14 cellular contexts compared by ENCODE assay signal in genomic region chr1:29425656-29426055, GRCh38.
DNase-seq lines count a peak whose midpoint lies in the region; ATAC-seq and TF ChIP-seq lines count a peak whose summit lies in the region.
"Had no signal": no experiment of that assay in that cellular context is flagged by ENCODE, and none has a peak within 500 bp of the region (broad histone marks: within the 10 kb centered on the region; RNA-seq: fewer than 3 reads in every experiment).

No MANE protein-coding gene starts in this region.

- WGBS in mesendoderm (ENCODE audit: extremely low coverage, insufficient coverage, low lambda C conversion rate): no CpG with 5 or more reads among the region's 2 CpGs

- H3K4ac ChIP-seq in mesendoderm (ENCODE audit: low read depth, low read length): no peak overlapping the region

- DNase-seq in Right ventricle myocardium inferior (ENCODE audit: missing footprints) (no peak), left ventricle myocardium inferior (no peak), RWPE2 (ENCODE audit: low spot score) (peak; percentile 4), cardiac septum (ENCODE audit: low spot score) (peak; percentile 14), mesendoderm (peak; percentile 46), anterior cingulate cortex (lab: John Stamatoyannopoulos, UW) (no peak), NCI-H226 (no peak)
- no peak for DNase-seq in activated T-cell treated with anti-CD3 and anti-CD28 coated beads, Interleukin-2, amount 50 U/mL, for 48 hours
- DNase-seq: CD4-positive, alpha-beta T cell; NCI-H1417 treated with DMSO at 0.1 percent for 48 hours; NCI-H2029; NCI-H526; SIG-M5 had no signal

- TF ChIP-seq CTCF in left ventricle myocardium inferior (IDR thresholded peaks at IDR 0.05; ENCODE audit: borderline replicate concordance): no peak
- no peak for TF ChIP-seq CTCF in RWPE2 (IDR thresholded peaks at IDR 0.05; ENCODE audit: poor library complexity, severe bottlenecking)

- H3K23ac ChIP-seq in mesendoderm (ENCODE audit: low read length): no peak overlapping the region

- no peak overlapping the region for H3K4me2 ChIP-seq in mesendoderm (ENCODE audit: low read length)

- ATAC-seq in Right ventricle myocardium inferior: peak; percentile 49
- ATAC-seq in RWPE2 (ENCODE audit: low read depth): no peak
- ATAC-seq: GM12878 had no signal

- no peaks in the 10 kb centered on the region for H3K79me1 ChIP-seq in mesendoderm (ENCODE audit: low read length)

- H3K27ac ChIP-seq in left ventricle myocardium inferior (replicated peaks): no peak overlapping the region
- H3K27ac ChIP-seq in RWPE2 (ENCODE audit: poor library complexity, severe bottlenecking): no peak overlapping the region
- no peak overlapping the region for H3K27ac ChIP-seq in mesendoderm (ENCODE audit: low read depth, low read length)

- no peak overlapping the region for H2BK5ac ChIP-seq in mesendoderm (ENCODE audit: low read length)

- H3K36me3 ChIP-seq in left ventricle myocardium inferior (no peaks in the 10 kb centered on the region), RWPE2 (ENCODE audit: low read depth) (no peaks in the 10 kb centered on the region), mesendoderm (ENCODE audit: control insufficient read depth, insufficient read depth, low read length) (no peaks in the 10 kb centered on the region)

- H3K56ac ChIP-seq in mesendoderm (ENCODE audit: low read length): no peak overlapping the region

- no peak overlapping the region for H4K8ac ChIP-seq in mesendoderm (ENCODE audit: low read depth, low read length)

- no peak overlapping the region for H3K18ac ChIP-seq in mesendoderm (ENCODE audit: low read length)

- no peak overlapping the region for H2BK15ac ChIP-seq in mesendoderm (replicated peaks; ENCODE audit: low read depth)

- H3K9me3 ChIP-seq in left ventricle myocardium inferior (replicated peaks) (peaks cover 18% of the 10 kb centered on the region), RWPE2 (ENCODE audit: severe bottlenecking) (no peaks in the 10 kb centered on the region)

- H2BK120ac ChIP-seq in mesendoderm (ENCODE audit: low read depth, low read length): no peak overlapping the region

- no peak overlapping the region for H4K5ac ChIP-seq in mesendoderm (ENCODE audit: low read length)

- H3K4me1 ChIP-seq in left ventricle myocardium inferior (peaks cover 19% of the 10 kb centered on the region), RWPE2 (ENCODE audit: insufficient read depth, poor library complexity, severe bottlenecking) (no peaks in the 10 kb centered on the region), mesendoderm (ENCODE audit: control insufficient read depth, low read depth, low read length) (no peaks in the 10 kb centered on the region)

- H3K9ac ChIP-seq in mesendoderm (ENCODE audit: low read length): no peak overlapping the region

- peaks cover 16% of the 10 kb centered on the region for H3K27me3 ChIP-seq in left ventricle myocardium inferior (ENCODE audit: low read depth)
- peaks cover 6% of the 10 kb centered on the region for H3K27me3 ChIP-seq in RWPE2 (ENCODE audit: insufficient read depth, poor library complexity, severe bottlenecking)
- no peaks in the 10 kb centered on the region for H3K27me3 ChIP-seq in mesendoderm (ENCODE audit: insufficient read depth, low read length, poor library complexity)

- H2AK5ac ChIP-seq in mesendoderm (ENCODE audit: low read length): no peak overlapping the region

- H3K4me3 ChIP-seq in left ventricle myocardium inferior: no peak overlapping the region
- no peak overlapping the region for H3K4me3 ChIP-seq in RWPE2 (ENCODE audit: severe bottlenecking)
- no peak overlapping the region for H3K4me3 ChIP-seq in mesendoderm (ENCODE audit: low read length)
- H3K4me3 ChIP-seq: GM12878 had no signal

- intact Hi-C loops in Right ventricle myocardium inferior (cut with DNase I): no loop called here
- intact Hi-C loops in left ventricle myocardium inferior (cut with micrococcal nuclease): no loop called here
- intact Hi-C loops in cardiac septum (cut with DNase I): no loop called here

- no peaks in the 10 kb centered on the region for H3K79me2 ChIP-seq in mesendoderm (ENCODE audit: control insufficient read depth, insufficient read depth, low read length)

Comparison
In these comparisons a context has a peak if more than half of its experiments do, and no peak if none do; other contexts are left out.
1. DNase-seq: peak in RWPE2 (single experiment), cardiac septum (single experiment) and mesendoderm (single experiment); none in Right ventricle myocardium inferior (single experiment), left ventricle myocardium inferior (single experiment), activated T-cell treated with anti-CD3 and anti-CD28 coated beads, Interleukin-2, amount 50 U/mL, for 48 hours (0 of 2), anterior cingulate cortex (0 of 58) and NCI-H226 (single experiment).